ENCODE assay signal across 9 cellular contexts in the genomic region with DNA sequence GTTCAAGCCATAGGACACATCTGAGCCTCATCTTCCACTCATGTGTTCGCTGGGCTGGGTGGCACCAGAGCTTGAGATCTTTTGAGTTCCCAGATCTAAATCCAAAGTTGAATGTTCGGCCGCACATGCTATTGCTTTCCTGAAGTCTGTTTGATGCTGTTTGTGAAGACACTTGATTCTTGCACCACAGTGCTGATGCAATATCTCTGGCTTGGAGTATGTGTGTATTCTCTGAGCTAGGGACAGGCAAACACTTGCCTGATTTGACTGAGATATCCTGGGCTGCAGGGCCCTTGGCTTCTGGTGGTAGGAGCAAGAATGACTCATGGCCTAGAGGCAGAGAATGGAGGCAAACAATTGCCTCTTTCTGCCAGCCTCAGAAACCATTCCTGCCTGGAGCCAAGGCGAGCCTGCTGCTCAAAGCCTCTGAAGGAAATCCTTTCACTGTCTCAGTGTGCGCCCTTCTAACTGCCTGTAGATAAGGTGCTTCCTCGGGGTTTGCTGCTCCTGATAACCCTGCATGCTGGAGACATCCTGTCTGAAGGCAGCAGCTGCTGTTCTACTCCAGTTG.
A peak's percentile ranks its signal among the peaks of the same experiment; 100 is the strongest.
DNase-seq lines count a peak whose midpoint lies in the region; ATAC-seq and TF ChIP-seq lines count a peak whose summit lies in the region.
"Had no signal": no experiment of that assay in that cellular context is flagged by ENCODE, and none has a peak within 500 bp of the region (broad histone marks: within the 10 kb centered on the region; RNA-seq: fewer than 3 reads in every experiment).

No MANE protein-coding gene starts in this region.

- peaks cover under 1 to 20% (median 11%) of the 10 kb centered on the region in 4 donors for H3K4me1 ChIP-seq in esophagus muscularis mucosa
- peaks cover 0 to 24% of the 10 kb centered on the region in 2 experiments for H3K4me1 ChIP-seq in neutrophil (ENCODE audit: control insufficient read depth in 1 of 2, insufficient read depth in 1 of 2, low read depth in 1 of 2, low read length in 1 of 2)

- TF ChIP-seq POLR2A in esophagus muscularis mucosa (IDR thresholded peaks at IDR 0.05; ENCODE audit: low read depth) = no peak

- POLR2A ChIA-PET in HEK293T (lab: Yijun Ruan, JAX) = no interaction called here

- H3K9me3 ChIP-seq in esophagus muscularis mucosa (no peaks in the 10 kb centered on the region), neutrophil (no peaks in the 10 kb centered on the region)

- peaks cover 2% of the 10 kb centered on the region for H3K27me3 Mint-ChIP-seq in activated T-helper 2 cell treated with anti-CD3 and anti-CD28 coated beads, Interferon-gamma antibody, Interleukin-2, Interleukin-4, amounts not matched to agents 10 μg/mL and 5 μg/mL and 100 μg/mL, durations not matched to agents 14 hours and 24 hours and 36 hours (ENCODE audit: low read depth)
- H3K27me3 Mint-ChIP-seq: activated CD4-positive, alpha-beta T cell treated with anti-CD3 and anti-CD28 coated beads, Interleukin-2, amount 10 ng/mL, durations not matched to agents 7 days and 5 days had no signal

- TF ChIP-seq EP300 in esophagus muscularis mucosa (IDR thresholded peaks at IDR 0.05) = no peak

- no peak overlapping the region for H3K27ac Mint-ChIP-seq in activated T-helper 2 cell treated with anti-CD3 and anti-CD28 coated beads, Interferon-gamma antibody, Interleukin-2, Interleukin-4, amounts not matched to agents 10 μg/mL and 5 μg/mL and 100 μg/mL, durations not matched to agents 14 hours and 24 hours and 36 hours
- H3K27ac Mint-ChIP-seq: activated CD4-positive, alpha-beta T cell treated with anti-CD3 and anti-CD28 coated beads, Interleukin-2, amount 10 ng/mL, durations not matched to agents 7 days and 5 days had no signal

- intact Hi-C loops in esophagus muscularis mucosa (cut with DNase I) = no loop called here
- intact Hi-C loops in activated T-helper 2 cell treated with anti-CD3 and anti-CD28 coated beads, Interferon-gamma antibody, Interleukin-2, Interleukin-4, amounts not matched to agents 10 μg/mL and 5 μg/mL and 100 μg/mL, durations not matched to agents 14 hours and 24 hours and 36 hours (cut with micrococcal nuclease) = no loop called here

- no peak for TF ChIP-seq CTCF in esophagus muscularis mucosa (IDR thresholded peaks at IDR 0.05)
- no peak for TF ChIP-seq CTCF in neutrophil (IDR thresholded peaks at IDR 0.05)

- H3K36me3 Mint-ChIP-seq in activated T-helper 2 cell treated with anti-CD3 and anti-CD28 coated beads, Interferon-gamma antibody, Interleukin-2, Interleukin-4, amounts not matched to agents 10 μg/mL and 5 μg/mL and 100 μg/mL, durations not matched to agents 14 hours and 24 hours and 36 hours (ENCODE audit: low read depth) = no peaks in the 10 kb centered on the region

- 77% methylated on average over 6 of the region's 6 CpGs for WGBS in esophagus muscularis mucosa

- DNase-seq in Ammon's horn (ENCODE audit: low spot score) = peak; percentile 77
- DNase-seq in NCI-H69 (lab: John Stamatoyannopoulos, UW) = peak; percentile 16
- DNase-seq in esophagus muscularis mucosa (ENCODE audit: extremely low spot score) = no peak
- no peak for DNase-seq in stimulated activated CD4-positive, alpha-beta T cell treated with anti-CD3 and anti-CD28 coated beads, Interleukin-15, amount 100 ng/mL, for 24 hours
- no peak for DNase-seq in activated T-helper 2 cell treated with anti-CD3 and anti-CD28 coated beads, Interferon-gamma antibody, Interleukin-2, Interleukin-4, amounts not matched to agents 10 μg/mL and 5 μg/mL and 100 μg/mL, durations not matched to agents 14 hours and 24 hours and 36 hours (ENCODE audit: low spot score)
- DNase-seq in HEK293T (ENCODE audit: extremely low spot score) = no peak
- DNase-seq: activated CD4-positive, alpha-beta T cell treated with anti-CD3 and anti-CD28 coated beads, Interleukin-2, amount 10 ng/mL, durations not matched to agents 7 days and 5 days had no signal

- H3K27me3 ChIP-seq in esophagus muscularis mucosa (no peaks in the 10 kb centered on the region), neutrophil (no peaks in the 10 kb centered on the region)

- no peaks in the 10 kb centered on the region for H3K9me3 Mint-ChIP-seq in activated T-helper 2 cell treated with anti-CD3 and anti-CD28 coated beads, Interferon-gamma antibody, Interleukin-2, Interleukin-4, amounts not matched to agents 10 μg/mL and 5 μg/mL and 100 μg/mL, durations not matched to agents 14 hours and 24 hours and 36 hours
- H3K9me3 Mint-ChIP-seq: activated CD4-positive, alpha-beta T cell treated with anti-CD3 and anti-CD28 coated beads, Interleukin-2, amount 10 ng/mL, durations not matched to agents 7 days and 5 days had no signal

- H3K27ac ChIP-seq in esophagus muscularis mucosa (replicated peaks in 1 of 4) (peak overlapping the region; percentile 9 to 28 (median 19)), neutrophil (peak overlapping the region; percentile 58)

- CTCF ChIA-PET in HEK293T (lab: Yijun Ruan, JAX) = no interaction called here

- ATAC-seq in GM19324 (IDR thresholded peaks at IDR 0.05; ENCODE audit: low FRiP score, unreplicated experiment) = no peak

- peaks cover 0 to 25% (median 3%) of the 10 kb centered on the region in 4 donors for H3K36me3 ChIP-seq in esophagus muscularis mucosa
- H3K36me3 ChIP-seq in neutrophil = peaks cover 26% of the 10 kb centered on the region

- no peak overlapping the region for H3K4me3 Mint-ChIP-seq in activated T-helper 2 cell treated with anti-CD3 and anti-CD28 coated beads, Interferon-gamma antibody, Interleukin-2, Interleukin-4, amounts not matched to agents 10 μg/mL and 5 μg/mL and 100 μg/mL, durations not matched to agents 14 hours and 24 hours and 36 hours (ENCODE audit: low read depth)
- H3K4me3 Mint-ChIP-seq: activated CD4-positive, alpha-beta T cell treated with anti-CD3 and anti-CD28 coated beads, Interleukin-2, amount 10 ng/mL, durations not matched to agents 7 days and 5 days had no signal

- H3K4me1 Mint-ChIP-seq in activated T-helper 2 cell treated with anti-CD3 and anti-CD28 coated beads, Interferon-gamma antibody, Interleukin-2, Interleukin-4, amounts not matched to agents 10 μg/mL and 5 μg/mL and 100 μg/mL, durations not matched to agents 14 hours and 24 hours and 36 hours (ENCODE audit: low read depth) = no peaks in the 10 kb centered on the region

- H3K4me3 ChIP-seq in esophagus muscularis mucosa = no peak overlapping the region
- H3K4me3 ChIP-seq in neutrophil (ENCODE audit: low read depth in 1 of 2, low read length in 1 of 2) = peak overlapping the region in 1 of 2 experiments; percentile 8

TF ChIP-seq in HEK293T, 16 proteins besides CTCF, POLR2A, EP300 and RAD21:
- TF ChIP-seq BHLHE40 (IDR thresholded peaks at IDR 0.05; ENCODE audit: borderline replicate concordance) (no peak), FOXM1 (IDR thresholded peaks at IDR 0.05; ENCODE audit: borderline replicate concordance) (no peak), ELF4 (IDR thresholded peaks at IDR 0.05) (no peak), L3MBTL2 (conservative IDR thresholded peaks at IDR 0.05) (no peak), TARDBP (IDR thresholded peaks at IDR 0.05) (no peak), HDGF (IDR thresholded peaks at IDR 0.05; ENCODE audit: borderline replicate concordance) (no peak), NFRKB (IDR thresholded peaks at IDR 0.05) (no peak)
TF ChIP-seq in HEK293T: peak in this region for 0.

Comparison
In these comparisons a context has a peak if more than half of its experiments do, and no peak if none do; other contexts are left out.
1. DNase-seq: peak in Ammon's horn (single experiment) and NCI-H69 (single experiment); none in esophagus muscularis mucosa (single experiment), stimulated activated CD4-positive, alpha-beta T cell treated with anti-CD3 and anti-CD28 coated beads, Interleukin-15, amount 100 ng/mL, for 24 hours (single experiment), activated T-helper 2 cell treated with anti-CD3 and anti-CD28 coated beads, Interferon-gamma antibody, Interleukin-2, Interleukin-4, amounts not matched to agents 10 μg/mL and 5 μg/mL and 100 μg/mL, durations not matched to agents 14 hours and 24 hours and 36 hours (single experiment) and HEK293T (single experiment).